ENCODE assay signal across 1 cellular context in genomic region chr11:111934301-111934700, GRCh38.
TF ChIP-seq lines count a peak whose summit lies in the region.

No MANE protein-coding gene starts in this region.

TF ChIP-seq in SK-N-SH, 30 proteins besides CTCF, POLR2A, EP300 and RAD21:
- no peak for TF ChIP-seq NRF1 (IDR thresholded peaks at IDR 0.05; ENCODE audit: low read depth, low read length)
- no peak for TF ChIP-seq SMC3 (IDR thresholded peaks at IDR 0.05; ENCODE audit: low read depth, low read length)
- no peak for TF ChIP-seq YY1 (IDR thresholded peaks at IDR 0.05; ENCODE audit: low read depth)
- no peak for TF ChIP-seq FOXJ3 (CRISPR knock-in tag; IDR thresholded peaks at IDR 0.05)
- TF ChIP-seq POLR2AphosphoS5 (IDR thresholded peaks at IDR 0.05; ENCODE audit: low read depth, low read length): no peak
- no peak for TF ChIP-seq REST (IDR thresholded peaks at IDR 0.05; ENCODE audit: low read depth, low read length)
- TF ChIP-seq RCOR1 (IDR thresholded peaks at IDR 0.05; ENCODE audit: low read length): no peak
- no peak for TF ChIP-seq RXRA (IDR thresholded peaks at IDR 0.05; ENCODE audit: borderline replicate concordance, low read depth)
- no peak for TF ChIP-seq USF1 (IDR thresholded peaks at IDR 0.05; ENCODE audit: borderline replicate concordance, low read depth)
- no peak for TF ChIP-seq GABPA (IDR thresholded peaks at IDR 0.05; ENCODE audit: low read depth)
